ENCODE assay signal across 8 cellular contexts in genomic region chr12:14769837-14770494, GRCh38. TPM values are rescaled to one million over a fixed set of nuclear protein-coding genes. Genes with fewer than 3 reads are reported as not detected.
DNase-seq lines count a peak whose midpoint lies in the region; ATAC-seq and TF ChIP-seq lines count a peak whose summit lies in the region.

No MANE protein-coding gene starts in this region.

- H3K79me1 ChIP-seq in mesendoderm (ENCODE audit: low read length), result peaks cover 1% of the 10 kb centered on the region

- H3K27me3 ChIP-seq in mesendoderm (ENCODE audit: insufficient read depth, low read length, poor library complexity), result no peaks in the 10 kb centered on the region

- no peaks in the 10 kb centered on the region for H3K27me3 Mint-ChIP-seq in activated CD8-positive, alpha-beta T cell treated with anti-CD3 and anti-CD28 coated beads, Interleukin-2, amount 10 ng/mL, durations not matched to agents 7 days and 5 days (ENCODE audit: low read depth)

- TF ChIP-seq POLR2A in GM19193 (IDR thresholded peaks at IDR 0.05; ENCODE audit: extremely low read depth, insufficient read depth, insufficient read length), result peak; percentile 90

- no peak overlapping the region for H4K5ac ChIP-seq in mesendoderm (ENCODE audit: low read length)

- peak overlapping the region; percentile 56 for H3K18ac ChIP-seq in mesendoderm (ENCODE audit: low read length)

- H3K36me3 Mint-ChIP-seq in activated CD8-positive, alpha-beta T cell treated with anti-CD3 and anti-CD28 coated beads, Interleukin-2, amount 10 ng/mL, durations not matched to agents 7 days and 5 days (ENCODE audit: low read depth), result peaks cover 63% of the 10 kb centered on the region

- TF ChIP-seq CTCF in C4-2B (conservative IDR thresholded peaks at IDR 0.05), result peak; percentile 85

- peak overlapping the region; percentile 27 for H3K4ac ChIP-seq in mesendoderm (ENCODE audit: low read depth, low read length)

- H3K27ac ChIP-seq in C4-2B (peak overlapping the region; percentile 93), mesendoderm (ENCODE audit: low read depth, low read length) (peak overlapping the region; percentile 62)

- no CpG with 5 or more reads among the region's 45 CpGs for WGBS in mesendoderm (ENCODE audit: extremely low coverage, insufficient coverage, low lambda C conversion rate)

- H3K4me3 Mint-ChIP-seq in activated CD8-positive, alpha-beta T cell treated with anti-CD3 and anti-CD28 coated beads, Interleukin-2, amount 10 ng/mL, durations not matched to agents 7 days and 5 days, result peak overlapping the region; percentile 99

- H4K8ac ChIP-seq in mesendoderm (ENCODE audit: low read depth, low read length), result no peak overlapping the region

- H3K4me2 ChIP-seq in mesendoderm (ENCODE audit: low read length), result peak overlapping the region; percentile 47

- H3K56ac ChIP-seq in mesendoderm (ENCODE audit: low read length), result peak overlapping the region; percentile 100

- CTCF ChIA-PET in activated CD8-positive, alpha-beta T cell treated with anti-CD3 and anti-CD28 coated beads, Interleukin-2, amount 10 ng/mL, durations not matched to agents 7 days and 5 days (lab: Charles Lee), result interaction anchor here (0.8 to 3.6 kb wide), 21 partner anchors 8 to 518 kb away, joined by 3 to 36 read pairs (median 5); partner anchors contain the start of genes ARHGDIB, ATF7IP, C12orf60 and WBP11

- H3K4me1 ChIP-seq in mesendoderm (ENCODE audit: control insufficient read depth, low read depth, low read length), result no peaks in the 10 kb centered on the region

- no peaks in the 10 kb centered on the region for H3K36me3 ChIP-seq in mesendoderm (ENCODE audit: control insufficient read depth, insufficient read depth, low read length)

- H3K27ac Mint-ChIP-seq in activated CD8-positive, alpha-beta T cell treated with anti-CD3 and anti-CD28 coated beads, Interleukin-2, amount 10 ng/mL, durations not matched to agents 7 days and 5 days, result peak overlapping the region; percentile 99

- no peak overlapping the region for H2BK15ac ChIP-seq in mesendoderm (replicated peaks; ENCODE audit: low read depth)

- H3K4me1 Mint-ChIP-seq in activated CD8-positive, alpha-beta T cell treated with anti-CD3 and anti-CD28 coated beads, Interleukin-2, amount 10 ng/mL, durations not matched to agents 7 days and 5 days (ENCODE audit: low read depth), result peaks cover 48% of the 10 kb centered on the region

- peak overlapping the region; percentile 86 for H2BK5ac ChIP-seq in mesendoderm (ENCODE audit: low read length)

- DNase-seq in NCI-H526 treated with DMSO at 0.1 percent for 48 hours (lab: John Stamatoyannopoulos, UW), result peak; percentile 82
- DNase-seq in activated CD8-positive, alpha-beta T cell treated with anti-CD3 and anti-CD28 coated beads, Interleukin-2, amount 10 ng/mL, durations not matched to agents 7 days and 5 days, result peak; percentile 91
- DNase-seq in effector CD8-positive, alpha-beta T cell (lab: John Stamatoyannopoulos, UW), result peak; percentile 80
- peak; percentile 95 for DNase-seq in mesendoderm
- peak; percentile 74 for DNase-seq in stimulated activated CD8-positive, alpha-beta memory T cell treated with anti-CD3 and anti-CD28 coated beads, Interleukin-15, amount 100 ng/mL, for 1 hour (ENCODE audit: low read depth)

- ATAC-seq in HG03432 (IDR thresholded peaks at IDR 0.05; ENCODE audit: unreplicated experiment), result peak; percentile 47
- ATAC-seq in activated CD8-positive, alpha-beta T cell treated with anti-CD3 and anti-CD28 coated beads, Interleukin-2, amount 10 ng/mL, durations not matched to agents 7 days and 5 days, result peak; percentile 52

- peaks cover under 1% of the 10 kb centered on the region for H3K9me3 Mint-ChIP-seq in activated CD8-positive, alpha-beta T cell treated with anti-CD3 and anti-CD28 coated beads, Interleukin-2, amount 10 ng/mL, durations not matched to agents 7 days and 5 days (ENCODE audit: insufficient read depth)

- no peak overlapping the region for H2AK5ac ChIP-seq in mesendoderm (ENCODE audit: low read length)

- no peak overlapping the region for H2BK120ac ChIP-seq in mesendoderm (ENCODE audit: low read depth, low read length)

- peak overlapping the region; percentile 89 for H3K4me3 ChIP-seq in mesendoderm (ENCODE audit: low read length)

- POLR2A ChIA-PET in activated CD8-positive, alpha-beta T cell treated with anti-CD3 and anti-CD28 coated beads, Interleukin-2, amount 10 ng/mL, durations not matched to agents 7 days and 5 days (lab: Charles Lee), result interaction anchor here (0.6 to 7.5 kb wide), 36 partner anchors 11 to 1141 kb away, joined by 3 to 175 read pairs (median 5); partner anchors contain the start of genes ARHGDIB, ATF7IP, C12orf60 and DERA

- H3K79me2 ChIP-seq in mesendoderm (ENCODE audit: control insufficient read depth, insufficient read depth, low read length), result peaks cover 5% of the 10 kb centered on the region

- peak overlapping the region; percentile 85 for H3K23ac ChIP-seq in mesendoderm (ENCODE audit: low read length)

- H3K9ac ChIP-seq in mesendoderm (ENCODE audit: low read length), result peak overlapping the region; percentile 98

RNA-seq across cellular contexts. Expression of gene WBP11, which starts 33.3 kb away (rescaled TPM):
- total RNA-seq in activated CD8-positive, alpha-beta T cell treated with anti-CD3 and anti-CD28 coated beads, Interleukin-2, amount 10 ng/mL, durations not matched to agents 7 days and 5 days, result 10 to 100 TPM; 98.2 to 98.6 TPM
- polyA plus RNA-seq in mesendoderm (2013, experiment 1 of 2), result 121 TPM
- 119 TPM for polyA plus RNA-seq in mesendoderm (2013, experiment 2 of 2)

RNA-seq across cellular contexts. Expression of gene C12orf60, which starts 33.5 kb away (rescaled TPM):
- 1 to 10 TPM; 1.4 to 1.5 TPM for total RNA-seq in activated CD8-positive, alpha-beta T cell treated with anti-CD3 and anti-CD28 coated beads, Interleukin-2, amount 10 ng/mL, durations not matched to agents 7 days and 5 days
- polyA plus RNA-seq in mesendoderm (2013, experiment 1 of 2), result 2.2 TPM
- 2.1 TPM for polyA plus RNA-seq in mesendoderm (2013, experiment 2 of 2)

RNA-seq across cellular contexts. Expression of gene SMCO3, which starts 44.0 kb away (rescaled TPM):
- total RNA-seq in activated CD8-positive, alpha-beta T cell treated with anti-CD3 and anti-CD28 coated beads, Interleukin-2, amount 10 ng/mL, durations not matched to agents 7 days and 5 days, result not detected
- polyA plus RNA-seq in mesendoderm (2013, experiment 1 of 2), result not detected
- not detected for polyA plus RNA-seq in mesendoderm (2013, experiment 2 of 2)

Comparison
In these comparisons a context has a peak if more than half of its experiments do, and no peak if none do; other contexts are left out.
1. Peak in every context shown above with its lines: DNase-seq, ATAC-seq, H3K4me3 ChIP-seq and H3K27ac ChIP-seq.